In the genomic region with DNA sequence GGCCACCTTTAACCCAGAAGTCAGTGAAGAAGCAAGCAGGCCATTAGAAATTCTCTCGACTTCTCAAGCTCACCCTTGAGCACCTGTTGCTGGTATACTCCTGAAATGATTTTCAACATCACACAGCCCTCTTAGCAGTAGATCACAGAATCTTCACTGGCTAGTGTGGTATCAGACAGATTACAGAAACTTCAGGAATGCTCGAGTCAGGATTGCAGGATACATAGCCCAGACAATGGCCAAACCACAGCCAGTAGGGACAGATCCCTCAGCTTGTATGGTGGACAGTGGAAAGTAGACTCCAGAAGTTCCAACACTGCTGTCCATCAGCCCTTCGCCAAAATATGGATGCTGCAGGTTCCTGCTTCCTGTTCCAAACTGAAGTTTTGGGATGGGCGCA, we compare ENCODE assay signal across 1 cellular context.
TF ChIP-seq lines count a peak whose summit lies in the region.

No MANE protein-coding gene starts in this region.

TF ChIP-seq in IMR-90, 13 proteins besides CTCF, POLR2A, EP300 and RAD21 (continued from another document):
- TF ChIP-seq, protein P1, sequence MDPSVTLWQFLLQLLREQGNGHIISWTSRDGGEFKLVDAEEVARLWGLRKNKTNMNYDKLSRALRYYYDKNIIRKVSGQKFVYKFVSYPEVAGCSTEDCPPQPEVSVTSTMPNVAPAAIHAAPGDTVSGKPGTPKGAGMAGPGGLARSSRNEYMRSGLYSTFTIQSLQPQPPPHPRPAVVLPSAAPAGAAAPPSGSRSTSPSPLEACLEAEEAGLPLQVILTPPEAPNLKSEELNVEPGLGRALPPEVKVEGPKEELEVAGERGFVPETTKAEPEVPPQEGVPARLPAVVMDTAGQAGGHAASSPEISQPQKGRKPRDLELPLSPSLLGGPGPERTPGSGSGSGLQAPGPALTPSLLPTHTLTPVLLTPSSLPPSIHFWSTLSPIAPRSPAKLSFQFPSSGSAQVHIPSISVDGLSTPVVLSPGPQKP (IDR thresholded peaks at IDR 0.05; ENCODE audit: borderline replicate concordance, low read depth, low read length): no peak
- TF ChIP-seq RFX5 (IDR thresholded peaks at IDR 0.05; ENCODE audit: low read depth, low read length) (no peak), MAFK (IDR thresholded peaks at IDR 0.05; ENCODE audit: low read depth, low read length) (no peak), RCOR1 (IDR thresholded peaks at IDR 0.05; ENCODE audit: insufficient replicate concordance, low read length) (no peak), NFE2L2 (IDR thresholded peaks at IDR 0.05; ENCODE audit: low read depth, low read length) (no peak), SMC3 (IDR thresholded peaks at IDR 0.05; ENCODE audit: low read depth, low read length) (no peak)
